In the genomic region with DNA sequence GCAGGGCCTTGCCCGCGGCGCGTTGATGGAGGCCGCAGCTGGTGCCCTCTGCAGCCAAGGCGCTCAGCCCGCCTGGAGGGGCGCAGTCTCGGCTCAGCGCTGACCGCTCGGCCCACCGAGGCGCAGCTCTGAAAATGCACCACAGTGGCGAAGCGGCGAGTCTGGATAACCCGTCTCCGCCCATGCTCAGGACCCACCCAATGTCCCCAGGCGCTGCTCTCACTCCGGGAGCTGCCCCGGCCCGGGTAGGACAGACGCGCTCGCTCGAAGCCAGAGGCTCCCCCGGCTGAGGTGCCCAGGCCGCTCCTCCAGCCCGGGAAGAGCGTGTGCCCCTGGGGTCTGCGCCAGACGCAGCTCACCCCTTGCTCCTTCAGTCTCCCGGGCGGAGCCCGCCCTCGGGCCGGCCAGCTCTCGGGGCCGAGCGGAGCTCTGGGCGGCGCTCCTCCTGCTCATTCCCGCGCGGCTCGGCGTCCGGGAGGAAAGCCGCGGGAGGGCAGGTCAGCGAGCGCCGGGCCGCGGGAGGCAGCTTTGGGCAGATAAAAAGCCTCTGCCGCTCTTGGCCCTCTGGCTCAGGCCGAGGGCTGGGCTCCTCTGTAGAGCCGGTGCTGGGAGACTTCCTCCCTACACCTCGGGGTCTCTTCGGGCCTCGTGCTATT, we compare ENCODE assay signal across 8 cellular contexts. TPM values are rescaled to one million over a fixed set of nuclear protein-coding genes. Genes with fewer than 3 reads are reported as not detected.
DNase-seq lines count a peak whose midpoint lies in the region; ATAC-seq and TF ChIP-seq lines count a peak whose summit lies in the region.

No MANE protein-coding gene starts in this region.

- H3K9me3 ChIP-seq in colonic mucosa: no peaks in the 10 kb centered on the region
- no peaks in the 10 kb centered on the region for H3K9me3 ChIP-seq in lower lobe of right lung
- H3K9me3 ChIP-seq in tibial nerve: no peaks in the 10 kb centered on the region

- WGBS in tibial nerve, 2 donors: 2% methylated on average over 19 to 54 of the region's 62 CpGs

- peak; percentile 45 for ATAC-seq in HG02840 (IDR thresholded peaks at IDR 0.05; ENCODE audit: low FRiP score, unreplicated experiment)
- ATAC-seq in lower lobe of right lung: peak; percentile 75 to 77

- no peak for TF ChIP-seq EP300 in tibial nerve (IDR thresholded peaks at IDR 0.05)

- no peak overlapping the region for H3K9ac ChIP-seq in colonic mucosa (ENCODE audit: low read depth in 2 of 2, low read length in 2 of 2)

- intact Hi-C loops in colonic mucosa (cut with DNase I): no loop called here
- intact Hi-C loops in lower lobe of right lung (cut with DNase I): no loop called here

- DNase-seq in A172 (ENCODE audit: low spot score): peak; percentile 30
- peak; percentile 73 for DNase-seq in GM03348 (ENCODE audit: low spot score)
- DNase-seq in colonic mucosa: peak; percentile 37
- no peak for DNase-seq in lower lobe of right lung
- DNase-seq in tibial nerve (ENCODE audit: low spot score in 2 of 2): no peak
- no peak for DNase-seq in GM19240 (ENCODE audit: insufficient read length, low spot score)

- peaks cover 5% of the 10 kb centered on the region for H3K4me1 ChIP-seq in colonic mucosa
- H3K4me1 ChIP-seq in lower lobe of right lung: peaks cover 45% of the 10 kb centered on the region
- peaks cover 0 to 55% (median 32%) of the 10 kb centered on the region in 4 donors for H3K4me1 ChIP-seq in tibial nerve

- no peak overlapping the region for H3K27ac ChIP-seq in colonic mucosa
- no peak overlapping the region for H3K27ac ChIP-seq in lower lobe of right lung
- H3K27ac ChIP-seq in tibial nerve: no peak overlapping the region

- no peak for TF ChIP-seq POLR2A in tibial nerve (IDR thresholded peaks at IDR 0.05)

- H3K27me3 ChIP-seq in colonic mucosa (peaks cover 57% of the 10 kb centered on the region), lower lobe of right lung (ENCODE audit: low read depth) (peaks cover 63% of the 10 kb centered on the region), tibial nerve (peaks cover 2 to 59% of the 10 kb centered on the region in 2 donors)

- TF ChIP-seq CTCF in colonic mucosa (IDR thresholded peaks at IDR 0.05): no peak
- TF ChIP-seq CTCF in lower lobe of right lung (IDR thresholded peaks at IDR 0.05): no peak
- no peak for TF ChIP-seq CTCF in tibial nerve (IDR thresholded peaks at IDR 0.05)

- H3K36me3 ChIP-seq in colonic mucosa (no peaks in the 10 kb centered on the region), lower lobe of right lung (peaks cover 4% of the 10 kb centered on the region), tibial nerve (peaks cover 0 to 10% (median 0%) of the 10 kb centered on the region in 3 donors)

- H3K4me3 ChIP-seq in colonic mucosa (peak overlapping the region; percentile 45), lower lobe of right lung (peak overlapping the region; percentile 52), tibial nerve (peak overlapping the region; percentile 25 to 52 (median 47))

TF ChIP-seq in PFSK-1, 5 proteins besides CTCF, POLR2A, EP300 and RAD21:
- TF ChIP-seq FOXP2 (optimal IDR thresholded peaks at IDR 0.05; ENCODE audit: borderline replicate concordance, extremely low read depth, extremely low read length, insufficient read depth): peak; percentile 67
- TF ChIP-seq POLR2AphosphoS5 (IDR thresholded peaks at IDR 0.05; ENCODE audit: low read depth, low read length): no peak

RNA-seq across cellular contexts. Expression of a gene that starts 1.6 kb away (rescaled TPM):
- not detected in 2 replicates for total RNA-seq in A172 (2014; rRNA removed; shearing (Covaris generic))
- not detected for polyA plus RNA-seq in PFSK-1 (2012; ENCODE audit: insufficient read length, low read depth)
- total RNA-seq in colonic mucosa (not detected), lower lobe of right lung (not detected), tibial nerve (not detected)

Comparison
In these comparisons a context has a peak if more than half of its experiments do, and no peak if none do; other contexts are left out.
1. DNase-seq: peak in A172 (single experiment), GM03348 (single experiment) and colonic mucosa (single experiment); none in lower lobe of right lung (single experiment), tibial nerve (0 of 2) and GM19240 (single experiment).
2. Peak in every context shown above with its lines, with median percentiles within 50 percentile points of each other: H3K4me3 ChIP-seq.